8 cellular contexts compared by ENCODE assay signal in genomic region chr5:28984642-28985041, GRCh38.
"Had no signal": no experiment of that assay in that cellular context is flagged by ENCODE, and none has a peak within 500 bp of the region (broad histone marks: within the 10 kb centered on the region; RNA-seq: fewer than 3 reads in every experiment).

No MANE protein-coding gene starts in this region.

- H3K4me3 ChIP-seq: GM12878 had no signal

- FAIRE-seq: G401.6, GM12878, GM12891, GM12892, GM18507, GM19239 had no signal

- DNase-seq: GDM1, GF-D8 had no signal

- ATAC-seq: GM12878 had no signal
